In genomic region chr11:11308249-11308648, GRCh38 we compare ENCODE assay signal across 8 cellular contexts.
"Had no signal": no experiment of that assay in that cellular context is flagged by ENCODE, and none has a peak within 500 bp of the region (broad histone marks: within the 10 kb centered on the region; RNA-seq: fewer than 3 reads in every experiment).

No MANE protein-coding gene starts in this region.

- H3K4me2 ChIP-seq: KMS-11 had no signal

- H3K9me3 Mint-ChIP-seq: H9 had no signal

- FAIRE-seq: HTR-8/SVneo had no signal

- H3K27ac ChIP-seq: GM23248, KMS-11 had no signal

- H3K27ac Mint-ChIP-seq: H9, IgD-negative memory B cell had no signal

- H3K4me3 Mint-ChIP-seq: H9, IgD-negative memory B cell had no signal

- DNase-seq: GM23248, GOT3, H9, HCEC 1CT, KBM-7 had no signal

- H2AFZ ChIP-seq: GM23248 had no signal

- H3K36me3 Mint-ChIP-seq: IgD-negative memory B cell had no signal

- H3K4me3 ChIP-seq: GM23248 had no signal

- H3K9ac ChIP-seq: GM23248, KMS-11 had no signal
